13 cellular contexts compared by ENCODE assay signal in genomic region chr1:155540000-155540874, GRCh38. TPM values are rescaled to one million over a fixed set of nuclear protein-coding genes. Genes with fewer than 3 reads are reported as not detected.
DNase-seq lines count a peak whose midpoint lies in the region; ATAC-seq, FAIRE-seq and TF ChIP-seq lines count a peak whose summit lies in the region.
"Had no signal": no experiment of that assay in that cellular context is flagged by ENCODE, and none has a peak within 500 bp of the region (broad histone marks: within the 10 kb centered on the region; RNA-seq: fewer than 3 reads in every experiment).

No MANE protein-coding gene starts in this region.

- H3K4me3 Mint-ChIP-seq in activated CD4-positive, alpha-beta T cell treated with anti-CD3 and anti-CD28 coated beads, Interleukin-2, amount 10 ng/mL, durations not matched to agents 7 days and 5 days: no peak overlapping the region
- H3K4me3 Mint-ChIP-seq: neural progenitor cell had no signal

- intact Hi-C loops in GM12878 (cut with micrococcal nuclease; ENCODE audit: unreplicated experiment) (no loop called here), sigmoid colon (cut with DNase I) (no loop called here)

- H3K4me1 Mint-ChIP-seq in activated CD4-positive, alpha-beta T cell treated with anti-CD3 and anti-CD28 coated beads, Interleukin-2, amount 10 ng/mL, durations not matched to agents 7 days and 5 days: peaks cover 53% of the 10 kb centered on the region
- H3K4me1 Mint-ChIP-seq: neural progenitor cell had no signal

- no peak for FAIRE-seq in GM12878 (lab: Jason Lieb, UNC)

- RAD21 ChIA-PET in GM12878 (lab: Charles Lee; ENCODE audit: unreplicated experiment): interaction anchor here (0.7 to 4.1 kb wide), 5 partner anchors 11 to 55 kb away, joined by 3 to 41 read pairs (median 4); no protein-coding TSS in a partner anchor

- H3K27ac Mint-ChIP-seq in activated CD4-positive, alpha-beta T cell treated with anti-CD3 and anti-CD28 coated beads, Interleukin-2, amount 10 ng/mL, durations not matched to agents 7 days and 5 days: peak overlapping the region; percentile 88
- H3K27ac Mint-ChIP-seq: neural progenitor cell had no signal

- H3K36me3 ChIP-seq in KMS-11 (ENCODE audit: insufficient read depth) (no peaks in the 10 kb centered on the region), GM12878 (ENCODE audit: control insufficient read depth in 2 of 2, insufficient read depth in 2 of 2, low read length in 1 of 2) (peaks cover 0 to 3% of the 10 kb centered on the region in 2 experiments; a peak in 1 of 4 replicates), neutrophil (peaks cover 5% of the 10 kb centered on the region), sigmoid colon (no peaks in the 10 kb centered on the region)
- H3K36me3 ChIP-seq: neural progenitor cell had no signal

- CTCF ChIA-PET in activated CD4-positive, alpha-beta T cell treated with anti-CD3 and anti-CD28 coated beads, Interleukin-2, amount 10 ng/mL, durations not matched to agents 7 days and 5 days (lab: Charles Lee): interaction anchor here (0.7 kb wide), 2 partner anchors 32 to 985 kb away, joined by 5 read pairs; no protein-coding TSS in a partner anchor
- CTCF ChIA-PET in GM12878 (lab: Yijun Ruan, JAX): interaction anchor here (0.5 to 1.1 kb wide), 3 partner anchors 36 to 443 kb away, joined by 3 to 4 read pairs (median 3); no protein-coding TSS in a partner anchor

- peaks cover 73% of the 10 kb centered on the region for H3K4me1 ChIP-seq in KMS-11 (ENCODE audit: low read depth, poor library complexity, severe bottlenecking)
- H3K4me1 ChIP-seq in GM12878 (ENCODE audit: control insufficient read depth, insufficient read depth, low read length): peaks cover 38% of the 10 kb centered on the region
- peaks cover 0 to 4% of the 10 kb centered on the region in 2 experiments for H3K4me1 ChIP-seq in neutrophil (ENCODE audit: control insufficient read depth in 1 of 2, insufficient read depth in 1 of 2, low read depth in 1 of 2, low read length in 1 of 2)
- H3K4me1 ChIP-seq in sigmoid colon: peaks cover 0 to 43% (median 24%) of the 10 kb centered on the region in 4 donors
- H3K4me1 ChIP-seq: neural progenitor cell had no signal

- TF ChIP-seq RAD21 in GM12878 (IDR thresholded peaks at IDR 0.05; ENCODE audit: insufficient read depth, low read depth, low read length): no peak

- peaks cover 73% of the 10 kb centered on the region for H4K20me1 ChIP-seq in KMS-11 (ENCODE audit: insufficient read depth)
- no peaks in the 10 kb centered on the region for H4K20me1 ChIP-seq in GM12878 (ENCODE audit: control insufficient read depth, insufficient read depth)

- no peak overlapping the region; the same call in 1 of the 2 replicates for H3K4me2 ChIP-seq in KMS-11
- H3K4me2 ChIP-seq in GM12878 (ENCODE audit: control insufficient read depth, insufficient read depth): peak overlapping the region; percentile 36
- H3K4me2 ChIP-seq: neural progenitor cell had no signal

- H3K9me3 Mint-ChIP-seq in activated CD4-positive, alpha-beta T cell treated with anti-CD3 and anti-CD28 coated beads, Interleukin-2, amount 10 ng/mL, durations not matched to agents 7 days and 5 days: no peaks in the 10 kb centered on the region
- H3K9me3 Mint-ChIP-seq: neural progenitor cell had no signal

- H3K9ac ChIP-seq in KMS-11 (no peak overlapping the region), GM12878 (ENCODE audit: control insufficient read depth, insufficient read depth, low read length) (no peak overlapping the region)
- H3K9ac ChIP-seq: neural progenitor cell had no signal

- no peak for TF ChIP-seq CTCF in KMS-11 (conservative IDR thresholded peaks at IDR 0.05; ENCODE audit: low read depth, low read length)
- no peak for TF ChIP-seq CTCF in GM12878 (IDR thresholded peaks at IDR 0.05 in 2 of 3, conservative IDR thresholded peaks at IDR 0.05 in 1 of 3; ENCODE audit: control insufficient read depth in 2 of 3, extremely low read depth in 1 of 3, insufficient read depth in 1 of 3, low read depth in 3 of 3, low read length in 3 of 3)
- no peak for TF ChIP-seq CTCF in neutrophil (IDR thresholded peaks at IDR 0.05)
- no peak for TF ChIP-seq CTCF in sigmoid colon (IDR thresholded peaks at IDR 0.05)

- no peak for TF ChIP-seq EP300 in GM12878 (IDR thresholded peaks at IDR 0.05; ENCODE audit: borderline replicate concordance in 1 of 2, control insufficient read depth in 1 of 2, low read depth in 2 of 2, low read length in 2 of 2)
- TF ChIP-seq EP300 in sigmoid colon (IDR thresholded peaks at IDR 0.05): no peak

- H3K27me3 ChIP-seq in KMS-11 (ENCODE audit: insufficient read depth, low read depth) (no peaks in the 10 kb centered on the region), GM12878 (replicated peaks in 1 of 2; ENCODE audit: control insufficient read depth in 2 of 2, insufficient read depth in 2 of 2, low read length in 1 of 2) (no peaks in the 10 kb centered on the region), neutrophil (no peaks in the 10 kb centered on the region), sigmoid colon (no peaks in the 10 kb centered on the region)
- H3K27me3 ChIP-seq: neural progenitor cell, stomach had no signal

- peaks cover 3% of the 10 kb centered on the region for H3K36me3 Mint-ChIP-seq in activated CD4-positive, alpha-beta T cell treated with anti-CD3 and anti-CD28 coated beads, Interleukin-2, amount 10 ng/mL, durations not matched to agents 7 days and 5 days (ENCODE audit: low read depth)
- H3K36me3 Mint-ChIP-seq: neural progenitor cell had no signal

- TF ChIP-seq POLR2A in GM12878 (IDR thresholded peaks at IDR 0.05; ENCODE audit: low read depth, low read length): no peak
- TF ChIP-seq POLR2A in sigmoid colon (IDR thresholded peaks at IDR 0.05): no peak

- WGBS in GM12878 (ENCODE audit: insufficient coverage, insufficient replicate concordance, low lambda C conversion rate, missing lambda C conversion rate): 41% methylated on average over 4 of the region's 4 CpGs
- WGBS in sigmoid colon, 2 donors: 78 to 81% methylated on average over 4 of the region's 4 CpGs

- SMC1A ChIA-PET in GM12878 (lab: Charles Lee; ENCODE audit: uncharacterized antibody, unreplicated experiment): interaction anchor here (0.6 to 4.8 kb wide), 7 partner anchors 8 to 419 kb away, joined by 3 to 44 read pairs (median 3); no protein-coding TSS in a partner anchor

- H3K27me3 Mint-ChIP-seq in activated CD4-positive, alpha-beta T cell treated with anti-CD3 and anti-CD28 coated beads, Interleukin-2, amount 10 ng/mL, durations not matched to agents 7 days and 5 days: no peaks in the 10 kb centered on the region

- no peak overlapping the region for H3K4me3 ChIP-seq in KMS-11 (IDR thresholded peaks at IDR 0.05; ENCODE audit: insufficient read depth, low read depth, low read length)
- peak overlapping the region; percentile 2; the same call in 1 of the 2 replicates for H3K4me3 ChIP-seq in GM12878
- H3K4me3 ChIP-seq in neutrophil (ENCODE audit: low read depth in 1 of 2, low read length in 1 of 2): no peak overlapping the region
- H3K4me3 ChIP-seq in sigmoid colon: no peak overlapping the region
- H3K4me3 ChIP-seq: neural progenitor cell, stomach had no signal

- H3K79me2 ChIP-seq in KMS-11 (ENCODE audit: insufficient read depth, low read depth): peaks cover 99% of the 10 kb centered on the region
- H3K79me2 ChIP-seq in GM12878 (ENCODE audit: control insufficient read depth, insufficient read depth, low read length): peaks cover 87% of the 10 kb centered on the region

- peak overlapping the region; percentile 4; the same call in 1 of the 2 replicates for H3K27ac ChIP-seq in KMS-11
- H3K27ac ChIP-seq in GM12878 (ENCODE audit: control insufficient read depth, insufficient read depth): peak overlapping the region; percentile 80
- peak overlapping the region; percentile 27 for H3K27ac ChIP-seq in neutrophil
- no peak overlapping the region for H3K27ac ChIP-seq in sigmoid colon
- H3K27ac ChIP-seq: neural progenitor cell, stomach had no signal

- in situ Hi-C loops in GM12878 (cut with MboI): no loop called here

- POLR2A ChIA-PET in activated CD4-positive, alpha-beta T cell treated with anti-CD3 and anti-CD28 coated beads, Interleukin-2, amount 10 ng/mL, durations not matched to agents 7 days and 5 days (lab: Charles Lee): no interaction called here
- POLR2A ChIA-PET in GM12878 (lab: Charles Lee): interaction anchor here (0.7 to 1.5 kb wide), 5 partner anchors 8 to 420 kb away, joined by 3 to 10 read pairs (median 5); no protein-coding TSS in a partner anchor

- H2AFZ ChIP-seq in KMS-11 (ENCODE audit: low read depth) (no peak overlapping the region), GM12878 (ENCODE audit: control insufficient read depth, low read depth, low read length) (no peak overlapping the region)
- H2AFZ ChIP-seq: neural progenitor cell had no signal

- DNase-seq in activated CD4-positive, alpha-beta T cell treated with anti-CD3 and anti-CD28 coated beads, Interleukin-2, amount 10 ng/mL, durations not matched to agents 7 days and 5 days: no peak
- no peak for DNase-seq in activated CD4-positive, alpha-beta T cell treated with anti-CD3 and anti-CD28 coated beads, Interleukin-2, amount 50 U/mL, for 4 hours
- DNase-seq in GM12878 (ENCODE audit: low read depth, low spot score) (no peak), sigmoid colon (no peak), OCI-M2 (lab: John Stamatoyannopoulos, UW; ENCODE audit: unreplicated experiment) (no peak), COLO668 (lab: John Stamatoyannopoulos, UW; ENCODE audit: unreplicated experiment) (no peak)
- DNase-seq: aorta, cortex of kidney, stomach had no signal

- peak; percentile 58 for ATAC-seq in GM12878
- ATAC-seq: left lobe of liver had no signal

- BruUV-seq in GM12878 (replicated peaks; lab: Mats Ljungman, UMichigan): no TSS peak

- H3K9me3 ChIP-seq in GM12878 (replicated peaks; ENCODE audit: control insufficient read depth, insufficient read depth, low read length) (no peaks in the 10 kb centered on the region), neutrophil (no peaks in the 10 kb centered on the region), sigmoid colon (no peaks in the 10 kb centered on the region)
- H3K9me3 ChIP-seq: stomach had no signal

RNA-seq across cellular contexts. Expression of gene ASH1L, which starts 22.4 kb away (rescaled TPM):
- 10 to 100 TPM; 42.9 to 44.1 TPM for total RNA-seq in activated CD4-positive, alpha-beta T cell treated with anti-CD3 and anti-CD28 coated beads, Interleukin-2, amount 10 ng/mL, durations not matched to agents 7 days and 5 days
- 299 TPM in 2 replicates for total RNA-seq in GM12878 (2013; cell fraction: nucleolus; rRNA removed)
- total RNA-seq in GM12878 (2014; rRNA removed) (14.7 and 17.2 TPM in 2 replicates), GM12878 (2014; rRNA removed; fragmentation: Illumina TruSeq; extraction: Trizol) (22.0 and 22.6 TPM in 2 replicates), GM12878 (2021) (23.9 and 24.5 TPM in 2 replicates), sigmoid colon (10 to 100 TPM; 62.4 to 70.6 (median 67.5) TPM)
- polyA plus RNA-seq in GM12878 (2011; ENCODE audit: low read depth): 6.9 TPM
- polyA plus RNA-seq in GM12878 (2011; rRNA removed) (22.2 and 22.4 TPM in 2 replicates), GM12878 (2014; fragmentation: Illumina TruSeq; extraction: Trizol) (15.9 and 16.8 TPM in 2 replicates), GM12878 (2014; fragmentation: Nextera tagmentation; extraction: Ambion mirVana) (1 to 10 TPM; 1.7 to 5.9 TPM), GM12878 (2014; rRNA removed) (11.3 and 12.1 TPM in 2 replicates), GM12878 (2016; fragmentation: Nextera tagmentation; extraction: Ambion mirVana) (10 to 100 TPM; 17.3 to 18.6 TPM), sigmoid colon (10 to 100 TPM in 1 of 3 donors, 1 to 10 TPM in 2; 4.2 to 14.6 (median 4.4) TPM)
- polyA plus RNA-seq in GM12878 (2011; cell fraction: cytosol; rRNA removed): 16.5 and 22.0 TPM in 2 replicates
- 51.5 and 53.8 TPM in 2 replicates for polyA plus RNA-seq in GM12878 (2011; cell fraction: nucleus; rRNA removed)
- polyA plus RNA-seq in GM12878 (2012): 10.7 and 11.1 TPM in 2 replicates
- 64.2 and 66.3 TPM in 2 replicates for polyA minus RNA-seq in GM12878 (2011; rRNA and poly(A)+ RNA removed)
- polyA minus RNA-seq in GM12878 (2011; cell fraction: cytosol; rRNA and poly(A)+ RNA removed): 20.3 and 20.7 TPM in 2 replicates
- 61.3 and 90.6 TPM in 2 replicates for polyA minus RNA-seq in GM12878 (2011; cell fraction: nucleus; rRNA and poly(A)+ RNA removed)

Comparison
In these comparisons a context has a peak if more than half of its experiments do, and no peak if none do; other contexts are left out.
1. H3K27ac ChIP-seq: peak in KMS-11 (single experiment), GM12878 (single experiment) and neutrophil (single experiment); none in sigmoid colon (0 of 4).